ENCODE assay signal across 20 cellular contexts in the genomic region with DNA sequence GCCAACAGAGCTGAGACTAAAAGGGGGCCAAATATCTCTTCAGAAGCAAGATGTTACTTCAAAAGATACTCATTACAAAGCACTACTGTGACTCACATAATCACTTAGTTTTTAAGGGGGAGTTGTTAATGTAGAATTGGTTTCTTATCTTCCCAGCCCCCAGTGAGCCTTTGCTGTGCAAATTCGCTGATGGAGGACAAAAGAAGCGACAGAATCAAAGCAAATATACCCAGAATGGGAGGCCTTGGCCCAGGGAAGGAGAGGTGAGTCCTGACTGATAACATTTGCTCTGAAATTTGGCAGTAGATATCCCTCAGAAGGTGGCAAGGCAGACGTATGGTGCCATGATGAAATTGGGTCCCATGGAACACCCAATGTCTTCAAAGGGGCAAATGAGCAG.
DNase-seq lines count a peak whose midpoint lies in the region; ATAC-seq and TF ChIP-seq lines count a peak whose summit lies in the region.
"Had no signal": no experiment of that assay in that cellular context is flagged by ENCODE, and none has a peak within 500 bp of the region (broad histone marks: within the 10 kb centered on the region; RNA-seq: fewer than 3 reads in every experiment).

No MANE protein-coding gene starts in this region.

- in situ Hi-C loops in transverse colon (cut with MboI; ENCODE audit: low pct_ligation_motif_present in 1 of 4, low pct_unique_long_range_greater_than_20kb in 1 of 4, low sequenced_read_pairs in 3 of 4), result no loop called here

- no peaks in the 10 kb centered on the region for H3K27me3 ChIP-seq in HUES6 (ENCODE audit: control insufficient read depth, insufficient read depth, low read length)
- no peaks in the 10 kb centered on the region for H3K27me3 ChIP-seq in endodermal cell (ENCODE audit: control insufficient read depth, insufficient read depth, low read length, poor library complexity, severe bottlenecking)
- no peaks in the 10 kb centered on the region for H3K27me3 ChIP-seq in mesenchymal stem cell (ENCODE audit: control insufficient read depth in 1 of 2, insufficient read depth in 1 of 2, low read length in 2 of 2)
- no peaks in the 10 kb centered on the region for H3K27me3 ChIP-seq in transverse colon

- CTCF ChIA-PET in Calu3 (lab: Charles Lee), result no interaction called here

- peak overlapping the region; percentile 26 for H3K4me2 ChIP-seq in mesenchymal stem cell (ENCODE audit: low read length, poor library complexity, severe bottlenecking)
- H3K4me2 ChIP-seq: A549 had no signal

- no peak for TF ChIP-seq EP300 in transverse colon (IDR thresholded peaks at IDR 0.05; ENCODE audit: low read depth)

- 4 to 12% methylated on average over 3 of the region's 3 CpGs for WGBS in endodermal cell (ENCODE audit: insufficient coverage in 1 of 2, insufficient read length in 1 of 2), 2 experiments
- 69% methylated on average over 3 of the region's 3 CpGs for WGBS in mesenchymal stem cell
- 51 to 74% methylated on average over 2 to 3 of the region's 3 CpGs for WGBS in transverse colon (ENCODE audit: low coverage in 1 of 2), 2 donors

- no peaks in the 10 kb centered on the region for H3K27me3 Mint-ChIP-seq in endodermal cell (ENCODE audit: insufficient read depth)
- no peaks in the 10 kb centered on the region for H3K27me3 Mint-ChIP-seq in Calu3 (ENCODE audit: unreplicated experiment)

- H3K9me3 ChIP-seq in HUES6 (ENCODE audit: control insufficient read depth, insufficient read depth, low read depth, low read length) (peaks cover under 1% of the 10 kb centered on the region; the same call in 1 of the 2 replicates), endodermal cell (ENCODE audit: control insufficient read depth, low read length) (peaks cover 15% of the 10 kb centered on the region), mesenchymal stem cell (ENCODE audit: control insufficient read depth, low read length) (peaks cover 11% of the 10 kb centered on the region), transverse colon (peaks cover 0 to 4% of the 10 kb centered on the region in 2 donors)
- H3K9me3 ChIP-seq: A549 had no signal

- H2BK15ac ChIP-seq in mesenchymal stem cell (ENCODE audit: low read depth, poor library complexity, severe bottlenecking), result no peak overlapping the region

- no peak overlapping the region for H3K23ac ChIP-seq in mesenchymal stem cell (ENCODE audit: low read length in 2 of 2)

- H3K36me3 Mint-ChIP-seq in endodermal cell (ENCODE audit: low read depth), result peaks cover 8% of the 10 kb centered on the region
- H3K36me3 Mint-ChIP-seq in Calu3 (ENCODE audit: insufficient read depth, unreplicated experiment), result no peaks in the 10 kb centered on the region

- H3K9me3 Mint-ChIP-seq in endodermal cell (peaks cover 14% of the 10 kb centered on the region), Calu3 (ENCODE audit: low read depth, unreplicated experiment) (peaks cover 2% of the 10 kb centered on the region)
- H3K9me3 Mint-ChIP-seq: HFFc6 had no signal

- no peak for TF ChIP-seq CTCF in endodermal cell (conservative IDR thresholded peaks at IDR 0.05)
- no peak for TF ChIP-seq CTCF in transverse colon (IDR thresholded peaks at IDR 0.05)
- TF ChIP-seq CTCF in Calu3 (IDR thresholded peaks at IDR 0.05; ENCODE audit: unreplicated experiment), result no peak

- no peak overlapping the region for H4K8ac ChIP-seq in mesenchymal stem cell (ENCODE audit: low read length)

- H3K36me3 ChIP-seq in HUES6 (ENCODE audit: control insufficient read depth, insufficient read depth, low read length) (no peaks in the 10 kb centered on the region), endodermal cell (ENCODE audit: control insufficient read depth, insufficient read depth, low read length) (no peaks in the 10 kb centered on the region), mesenchymal stem cell (ENCODE audit: control insufficient read depth in 1 of 2, insufficient read depth in 2 of 2, low read depth in 1 of 2, low read length in 2 of 2) (peaks cover 0 to 12% of the 10 kb centered on the region in 2 experiments), transverse colon (no peaks in the 10 kb centered on the region)

- no peak overlapping the region for H3K27ac Mint-ChIP-seq in endodermal cell
- no peak overlapping the region for H3K27ac Mint-ChIP-seq in Calu3 (ENCODE audit: unreplicated experiment)
- H3K27ac Mint-ChIP-seq: CD4-positive, alpha-beta T cell; HFFc6 had no signal

- H2AFZ ChIP-seq in mesenchymal stem cell (ENCODE audit: low read depth, low read length), result no peak overlapping the region
- H2AFZ ChIP-seq: GM23248 had no signal

- no peak overlapping the region for H3K4ac ChIP-seq in mesenchymal stem cell (ENCODE audit: low read depth in 1 of 2, low read length in 2 of 2)

- no peak overlapping the region for H3K4me3 Mint-ChIP-seq in endodermal cell
- H3K4me3 Mint-ChIP-seq in Calu3 (ENCODE audit: low read depth, unreplicated experiment), result no peak overlapping the region
- H3K4me3 Mint-ChIP-seq: CD4-positive, alpha-beta T cell; HFFc6 had no signal

- ATAC-seq in HG02642 (IDR thresholded peaks at IDR 0.05; ENCODE audit: poor library complexity, unreplicated experiment), result no peak
- ATAC-seq: A549, GM12878, HCT116, K562 had no signal

- DNase-seq in ELF-1 (ENCODE audit: low read depth, low spot score), result peak; percentile 43
- peak; percentile 66 for DNase-seq in endodermal cell
- no peak for DNase-seq in mesenchymal stem cell
- DNase-seq in posterior vena cava (ENCODE audit: low spot score), result no peak
- DNase-seq in transverse colon, result no peak
- DNase-seq in Calu3, result no peak
- DNase-seq: AML-193; CD4-positive, alpha-beta T cell; DMS79 treated with DMSO at 0.1 percent for 48 hours; GM23248; HFFc6; IMR-90 had no signal

- H3K4me3 ChIP-seq in HUES6 (ENCODE audit: low read depth, low read length) (no peak overlapping the region), endodermal cell (ENCODE audit: low read length) (peak overlapping the region; percentile 19), mesenchymal stem cell (ENCODE audit: insufficient read depth in 1 of 2, low read depth in 1 of 2, low read length in 2 of 2) (no peak overlapping the region), transverse colon (no peak overlapping the region)
- H3K4me3 ChIP-seq: A549, GM12878, GM23248, K562 had no signal

- no peak overlapping the region for H3K14ac ChIP-seq in mesenchymal stem cell (ENCODE audit: low read length in 2 of 2)

- H4K91ac ChIP-seq in mesenchymal stem cell (ENCODE audit: low read length), result no peak overlapping the region

- peak overlapping the region in 1 of 2 experiments; percentile 52 for H2BK12ac ChIP-seq in mesenchymal stem cell (ENCODE audit: low read length in 2 of 2)

- no peak overlapping the region for H2BK5ac ChIP-seq in mesenchymal stem cell (ENCODE audit: low read depth, low read length, poor library complexity, severe bottlenecking)

- intact Hi-C loops in posterior vena cava (cut with DNase I), result no loop called here
- intact Hi-C loops in transverse colon (cut with DNase I; ENCODE audit: low total_unique reads), result no loop called here
- intact Hi-C loops in Calu3 (cut with micrococcal nuclease; ENCODE audit: unreplicated experiment), result no loop called here

- H3K9ac ChIP-seq in HUES6 (ENCODE audit: low read length) (no peak overlapping the region), endodermal cell (ENCODE audit: extremely low read depth, low read length, poor library complexity, severe bottlenecking) (no peak overlapping the region), mesenchymal stem cell (ENCODE audit: low read length) (no peak overlapping the region)
- H3K9ac ChIP-seq: GM23248 had no signal

- H3K27ac ChIP-seq in HUES6 (ENCODE audit: low read depth, low read length), result peak overlapping the region; percentile 58; the same call in 1 of the 2 replicates
- no peak overlapping the region for H3K27ac ChIP-seq in endodermal cell (ENCODE audit: low read depth, low read length)
- no peak overlapping the region for H3K27ac ChIP-seq in mesenchymal stem cell (ENCODE audit: low read length, poor library complexity, severe bottlenecking)
- H3K27ac ChIP-seq in transverse colon, result no peak overlapping the region
- H3K27ac ChIP-seq: 22Rv1, A549, C4-2B, GM23248 had no signal

- no peak for TF ChIP-seq POLR2A in transverse colon (IDR thresholded peaks at IDR 0.05)

- H2BK120ac ChIP-seq in mesenchymal stem cell (ENCODE audit: low read depth, low read length), result no peak overlapping the region

- peaks cover 54% of the 10 kb centered on the region for H3K4me1 Mint-ChIP-seq in endodermal cell
- H3K4me1 Mint-ChIP-seq in Calu3 (ENCODE audit: low read depth, unreplicated experiment), result no peaks in the 10 kb centered on the region

- H3K4me1 ChIP-seq in HUES6 (ENCODE audit: control insufficient read depth, insufficient read depth, low read length) (peaks cover 29% of the 10 kb centered on the region), endodermal cell (ENCODE audit: control insufficient read depth, insufficient read depth, low read length) (peaks cover 31% of the 10 kb centered on the region), mesenchymal stem cell (ENCODE audit: control insufficient read depth, insufficient read depth, low read depth, low read length) (no peaks in the 10 kb centered on the region), transverse colon (no peaks in the 10 kb centered on the region)
- H3K4me1 ChIP-seq: A549 had no signal

- H3K18ac ChIP-seq in mesenchymal stem cell (ENCODE audit: low read depth in 1 of 2, low read length in 2 of 2), result no peak overlapping the region

- H2AK5ac ChIP-seq in mesenchymal stem cell (ENCODE audit: low read length, severe bottlenecking), result no peak overlapping the region

- no TSS peak for BruUV-seq in Calu3 (replicated peaks; lab: Mats Ljungman, UMichigan)

- peaks cover 4% of the 10 kb centered on the region for H3K79me1 ChIP-seq in mesenchymal stem cell (replicated peaks; ENCODE audit: low read length, poor library complexity, severe bottlenecking)

Comparison
In these comparisons a context has a peak if more than half of its experiments do, and no peak if none do; other contexts are left out.
1. DNase-seq: peak in ELF-1 (single experiment) and endodermal cell (single experiment); none in mesenchymal stem cell (single experiment), posterior vena cava (single experiment), transverse colon (single experiment) and Calu3 (single experiment).